19 cellular contexts compared by ENCODE assay signal in the genomic region with DNA sequence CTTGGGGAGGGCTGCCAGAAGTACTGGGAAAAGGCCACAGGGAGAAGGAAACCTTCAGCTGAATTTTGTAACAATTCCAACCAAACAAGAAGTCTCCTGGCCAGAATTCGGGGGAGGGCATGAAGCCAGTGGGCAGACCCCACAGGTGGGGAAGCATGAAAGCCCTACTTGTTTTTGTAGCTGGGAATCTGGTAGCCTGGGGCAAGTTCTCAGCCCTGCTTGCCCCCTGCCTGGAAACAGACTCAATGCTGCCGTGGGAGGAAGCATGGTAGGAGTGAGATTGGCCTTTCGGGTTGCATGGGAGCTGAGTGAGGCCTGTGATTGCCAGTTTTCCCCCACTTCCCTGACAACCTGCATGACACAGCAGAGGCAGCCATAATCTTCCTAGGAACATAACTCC.
"Had no signal": no experiment of that assay in that cellular context is flagged by ENCODE, and none has a peak within 500 bp of the region (broad histone marks: within the 10 kb centered on the region; RNA-seq: fewer than 3 reads in every experiment).

No MANE protein-coding gene starts in this region.

- H3K4me1 ChIP-seq: esophagus muscularis mucosa, foreskin keratinocyte, gastroesophageal sphincter, heart left ventricle, left lung, lower lobe of right lung had no signal

- H3K27ac Mint-ChIP-seq: immature natural killer cell, mesothelial cell of epicardium had no signal

- DNase-seq: dermis blood vessel endothelial cell; dorsolateral prefrontal cortex; effector CD4-positive, alpha-beta T cell; effector memory CD4-positive, alpha-beta T cell; foreskin keratinocyte; heart left ventricle; hypothalamus; immature natural killer cell; left cardiac atrium; left ventricle myocardium superior; lower lobe of right lung; mesenchymal stem cell; mucosa of descending colon had no signal

- H3K36me3 Mint-ChIP-seq: immature natural killer cell had no signal

- H3K27ac ChIP-seq: coronary artery, dorsolateral prefrontal cortex, esophagus muscularis mucosa, foreskin keratinocyte, gastroesophageal sphincter, heart left ventricle, hepatocyte, left lung, lower lobe of right lung had no signal

- ATAC-seq: foreskin keratinocyte, gastroesophageal sphincter, heart left ventricle, left cardiac atrium, left lung, left ventricle myocardium superior, lower lobe of right lung, mucosa of descending colon had no signal

- H3K4me3 ChIP-seq: coronary artery, dorsolateral prefrontal cortex, esophagus muscularis mucosa, gastroesophageal sphincter, heart left ventricle, hepatocyte, left lung, lower lobe of right lung, mucosa of descending colon had no signal

- H3K27me3 ChIP-seq: esophagus muscularis mucosa, foreskin keratinocyte, gastroesophageal sphincter, heart left ventricle, hepatocyte, left lung had no signal

- H3K9me3 ChIP-seq: esophagus muscularis mucosa, gastroesophageal sphincter had no signal

- H3K4me3 Mint-ChIP-seq: immature natural killer cell, mesothelial cell of epicardium had no signal

- H3K4me1 Mint-ChIP-seq: immature natural killer cell, mesothelial cell of epicardium had no signal
